In the genomic region with DNA sequence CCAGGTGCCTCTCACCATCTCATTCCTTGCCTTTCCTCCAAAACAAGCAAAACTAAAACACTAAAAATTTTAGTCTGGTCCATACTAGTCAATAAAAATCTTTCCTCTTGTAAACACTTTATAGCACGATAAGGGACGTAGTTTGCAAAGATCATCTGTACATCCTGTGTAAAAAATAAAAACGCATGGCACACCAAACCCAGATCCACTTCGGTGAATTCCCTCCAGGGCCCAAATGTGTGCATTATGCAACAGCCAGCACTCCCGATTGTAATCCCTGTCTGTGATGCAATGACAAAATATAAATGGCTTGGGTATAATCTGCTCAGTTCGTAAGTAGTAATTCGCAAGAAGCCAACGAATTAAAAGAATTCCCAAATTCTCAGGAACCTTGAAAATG, we compare ENCODE assay signal across 8 cellular contexts. TPM values are rescaled to one million over a fixed set of nuclear protein-coding genes. Genes with fewer than 3 reads are reported as not detected.
DNase-seq lines count a peak whose midpoint lies in the region; ATAC-seq lines count a peak whose summit lies in the region.

No MANE protein-coding gene starts in this region.

- peak overlapping the region; percentile 94 for H3K4me3 ChIP-seq in iPS-18a (ENCODE audit: low read length)

- peak overlapping the region; percentile 94 for H3K9ac ChIP-seq in iPS-18a (ENCODE audit: low read length)

- H3K9me3 ChIP-seq in iPS-18a (ENCODE audit: control insufficient read depth, low read depth, low read length): no peaks in the 10 kb centered on the region

- no peaks in the 10 kb centered on the region for H3K27me3 ChIP-seq in iPS-18a (ENCODE audit: control insufficient read depth, insufficient read depth, low read length)

- POLR2A ChIA-PET in activated CD4-positive, alpha-beta memory T cell treated with anti-CD3 and anti-CD28 coated beads for 36 hours (lab: Charles Lee): no interaction called here

- intact Hi-C loops in activated CD4-positive, alpha-beta memory T cell treated with anti-CD3 and anti-CD28 coated beads for 36 hours (cut with micrococcal nuclease): loop anchor here (5.0 to 10.0 kb wide), 2 partner anchors 98 to 190 kb away; a partner anchor contains a TSS

- DNase-seq in activated CD8-positive, alpha-beta memory T cell treated with anti-CD3 and anti-CD28 coated beads, Interleukin-2, amount 10 ng/mL, durations not matched to agents 7 days and 5 days: no peak
- DNase-seq in activated CD8-positive, alpha-beta memory T cell treated with anti-CD3 and anti-CD28 coated beads, Interleukin-2, amount 50 U/mL, for 48 hours: no peak
- DNase-seq in activated CD4-positive, alpha-beta memory T cell treated with anti-CD3 and anti-CD28 coated beads for 36 hours: no peak
- DNase-seq in superior temporal gyrus (ENCODE audit: extremely low spot score) (peak; percentile 69), ureter (ENCODE audit: low spot score) (no peak), HCEC 1CT (no peak), foreskin melanocyte (no peak)

- no peak for ATAC-seq in activated CD8-positive, alpha-beta memory T cell treated with anti-CD3 and anti-CD28 coated beads, Interleukin-2, amount 10 ng/mL, durations not matched to agents 7 days and 5 days

- peaks cover 40% of the 10 kb centered on the region for H3K27me3 Mint-ChIP-seq in activated CD8-positive, alpha-beta memory T cell treated with anti-CD3 and anti-CD28 coated beads, Interleukin-2, amount 10 ng/mL, durations not matched to agents 7 days and 5 days
- peaks cover 3% of the 10 kb centered on the region for H3K27me3 Mint-ChIP-seq in activated CD4-positive, alpha-beta memory T cell treated with anti-CD3 and anti-CD28 coated beads for 36 hours

- peaks cover 61% of the 10 kb centered on the region for H3K4me1 ChIP-seq in iPS-18a (ENCODE audit: control insufficient read depth, low read depth, low read length)

- H3K27ac Mint-ChIP-seq in activated CD8-positive, alpha-beta memory T cell treated with anti-CD3 and anti-CD28 coated beads, Interleukin-2, amount 10 ng/mL, durations not matched to agents 7 days and 5 days: no peak overlapping the region
- H3K27ac Mint-ChIP-seq in activated CD4-positive, alpha-beta memory T cell treated with anti-CD3 and anti-CD28 coated beads for 36 hours: no peak overlapping the region

- CTCF ChIA-PET in activated CD8-positive, alpha-beta memory T cell treated with anti-CD3 and anti-CD28 coated beads, Interleukin-2, amount 10 ng/mL, durations not matched to agents 7 days and 5 days (lab: Charles Lee): no interaction called here
- CTCF ChIA-PET in activated CD4-positive, alpha-beta memory T cell treated with anti-CD3 and anti-CD28 coated beads for 36 hours (lab: Charles Lee): no interaction called here

- peaks cover 1% of the 10 kb centered on the region for H3K36me3 Mint-ChIP-seq in activated CD8-positive, alpha-beta memory T cell treated with anti-CD3 and anti-CD28 coated beads, Interleukin-2, amount 10 ng/mL, durations not matched to agents 7 days and 5 days
- no peaks in the 10 kb centered on the region for H3K36me3 Mint-ChIP-seq in activated CD4-positive, alpha-beta memory T cell treated with anti-CD3 and anti-CD28 coated beads for 36 hours

- no peaks in the 10 kb centered on the region for H3K9me3 Mint-ChIP-seq in activated CD8-positive, alpha-beta memory T cell treated with anti-CD3 and anti-CD28 coated beads, Interleukin-2, amount 10 ng/mL, durations not matched to agents 7 days and 5 days (ENCODE audit: low read depth)
- H3K9me3 Mint-ChIP-seq in activated CD4-positive, alpha-beta memory T cell treated with anti-CD3 and anti-CD28 coated beads for 36 hours: no peaks in the 10 kb centered on the region

- H3K4me3 Mint-ChIP-seq in activated CD8-positive, alpha-beta memory T cell treated with anti-CD3 and anti-CD28 coated beads, Interleukin-2, amount 10 ng/mL, durations not matched to agents 7 days and 5 days: peak overlapping the region; percentile 78
- H3K4me3 Mint-ChIP-seq in activated CD4-positive, alpha-beta memory T cell treated with anti-CD3 and anti-CD28 coated beads for 36 hours: peak overlapping the region; percentile 84

- H3K27ac ChIP-seq in iPS-18a (ENCODE audit: low read length): peak overlapping the region; percentile 88

- peaks cover 13% of the 10 kb centered on the region for H3K4me1 Mint-ChIP-seq in activated CD8-positive, alpha-beta memory T cell treated with anti-CD3 and anti-CD28 coated beads, Interleukin-2, amount 10 ng/mL, durations not matched to agents 7 days and 5 days
- H3K4me1 Mint-ChIP-seq in activated CD4-positive, alpha-beta memory T cell treated with anti-CD3 and anti-CD28 coated beads for 36 hours (ENCODE audit: low read depth): peaks cover 23% of the 10 kb centered on the region

- H3K36me3 ChIP-seq in iPS-18a (ENCODE audit: control insufficient read depth, low read depth, low read length): no peaks in the 10 kb centered on the region

RNA-seq across cellular contexts. Expression of a gene that starts 1.4 kb away (rescaled TPM):
- 1 to 10 TPM; 4.5 to 5.8 TPM for total RNA-seq in activated CD8-positive, alpha-beta memory T cell treated with anti-CD3 and anti-CD28 coated beads, Interleukin-2, amount 10 ng/mL, durations not matched to agents 7 days and 5 days
- total RNA-seq in activated CD4-positive, alpha-beta memory T cell treated with anti-CD3 and anti-CD28 coated beads for 36 hours: 10 to 100 TPM in 1 of 2 experiments, 1 to 10 TPM in 1; 9.0 to 10.4 TPM
- total RNA-seq in ureter: 15.2 TPM
